ENCODE assay signal across 23 cellular contexts in the genomic region with DNA sequence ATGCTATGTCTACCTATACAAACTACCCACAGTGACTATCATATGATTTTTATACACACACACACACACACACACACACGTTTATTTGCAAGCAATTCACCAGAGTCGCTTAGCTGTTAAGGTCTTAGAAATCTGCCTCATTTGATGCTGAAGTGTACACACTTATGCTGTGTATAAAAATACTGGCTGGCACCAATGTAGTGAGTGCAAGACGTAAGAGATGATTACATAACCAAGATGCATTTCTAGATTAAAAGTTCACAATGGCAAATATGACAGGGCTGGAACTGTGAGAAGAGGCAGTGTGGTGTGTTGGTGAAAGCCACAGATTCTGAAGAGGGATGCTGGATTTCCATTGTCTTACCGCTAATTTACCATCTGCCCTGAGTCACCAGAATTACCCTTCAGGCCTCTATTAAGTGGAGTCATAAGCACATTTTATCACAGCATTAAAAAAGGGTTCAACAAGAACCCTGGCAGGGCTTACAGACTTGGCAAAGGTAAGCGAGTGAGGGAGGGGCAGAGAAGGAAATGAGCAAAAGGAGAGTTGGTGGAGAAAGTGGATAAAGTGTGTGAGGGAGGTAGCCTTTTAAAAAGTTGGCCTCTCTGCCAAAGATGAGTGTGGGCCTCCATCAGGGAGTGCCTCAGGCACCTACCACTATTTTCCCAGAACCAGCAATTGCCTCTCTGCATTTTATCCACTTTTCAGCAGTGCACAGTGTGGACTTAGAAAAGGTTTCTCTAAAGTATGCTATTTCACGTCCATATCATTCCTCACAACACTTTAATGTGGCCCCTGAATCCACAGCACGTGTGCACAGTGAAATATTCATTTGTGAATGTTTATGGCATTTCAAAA. TPM values are rescaled to one million over a fixed set of nuclear protein-coding genes. Genes with fewer than 3 reads are reported as not detected.
DNase-seq lines count a peak whose midpoint lies in the region; ATAC-seq, FAIRE-seq and TF ChIP-seq lines count a peak whose summit lies in the region.
"Had no signal": no experiment of that assay in that cellular context is flagged by ENCODE, and none has a peak within 500 bp of the region (broad histone marks: within the 10 kb centered on the region; RNA-seq: fewer than 3 reads in every experiment).

No MANE protein-coding gene starts in this region.

- H3K27ac Mint-ChIP-seq in nephron = peak overlapping the region; percentile 9 to 64 (median 12)
- H3K27ac Mint-ChIP-seq: dendritic cell treated with granulocyte-macrophage colony-stimulating factor and Interleukin-4, amounts not matched to agents 40 ng/mL and 50 ng/mL, for 4 days; neural progenitor cell had no signal

- peak; percentile 90 for DNase-seq in DMS79 treated with DMSO at 0.1 percent for 48 hours (lab: John Stamatoyannopoulos, UW)
- DNase-seq in M059J (ENCODE audit: low read depth) = peak; percentile 79
- DNase-seq in epithelial cell of esophagus (ENCODE audit: low read depth) = peak; percentile 41
- no peak for DNase-seq in substantia nigra (lab: John Stamatoyannopoulos, UW)
- DNase-seq in DMS53 treated with DMSO at 0.1 percent for 48 hours (lab: John Stamatoyannopoulos, UW; ENCODE audit: unreplicated experiment) = no peak
- no peak for DNase-seq in GM12892 (ENCODE audit: insufficient read length)
- DNase-seq: activated effector memory CD4-positive, alpha-beta T cell treated with anti-CD3 and anti-CD28 coated beads, Interleukin-2, amount 50 U/mL, for 16 hours; AML-193; amygdala; HCEC 1CT; islet precursor cell; mesendoderm; NCI-H2227 treated with DMSO at 0.1 percent for 48 hours; NK-92 treated with Interleukin-12 subunit alpha and Interleukin-12 subunit beta, amount 100 ng/mL, for 24 hours; right cardiac atrium; SHP77 had no signal

- H3K27me3 Mint-ChIP-seq in nephron (ENCODE audit: low read depth) = no peaks in the 10 kb centered on the region
- H3K27me3 Mint-ChIP-seq: dendritic cell treated with granulocyte-macrophage colony-stimulating factor and Interleukin-4, amounts not matched to agents 40 ng/mL and 50 ng/mL, for 4 days had no signal

- no peak for TF ChIP-seq POLR2A in GM12892 (IDR thresholded peaks at IDR 0.05; ENCODE audit: low read depth, low read length)

- H3K4me1 Mint-ChIP-seq in nephron = peaks cover 56% of the 10 kb centered on the region

- TF ChIP-seq CTCF in epithelial cell of esophagus (IDR thresholded peaks at IDR 0.05; ENCODE audit: insufficient read depth, low read depth, low read length, missing control alignments) (no peak), nephron (IDR thresholded peaks at IDR 0.05; ENCODE audit: unreplicated experiment in 3 of 3) (no peak)

- no peak overlapping the region for H3K4me3 ChIP-seq in epithelial cell of esophagus (ENCODE audit: low read length)
- H3K4me3 ChIP-seq: neural progenitor cell had no signal

- no peaks in the 10 kb centered on the region for H3K9me3 Mint-ChIP-seq in nephron
- H3K9me3 Mint-ChIP-seq: dendritic cell treated with granulocyte-macrophage colony-stimulating factor and Interleukin-4, amounts not matched to agents 40 ng/mL and 50 ng/mL, for 4 days had no signal

- no peak for ATAC-seq in HG02759 (IDR thresholded peaks at IDR 0.05; ENCODE audit: unreplicated experiment)

- no peak for FAIRE-seq in GM12892 (lab: Jason Lieb, UNC)
- FAIRE-seq: GM18507 had no signal

- peak overlapping the region in 1 of 3 experiments; percentile 14 for H3K4me3 Mint-ChIP-seq in nephron
- H3K4me3 Mint-ChIP-seq: dendritic cell treated with granulocyte-macrophage colony-stimulating factor and Interleukin-4, amounts not matched to agents 40 ng/mL and 50 ng/mL, for 4 days; neural progenitor cell had no signal

- peaks cover 85% of the 10 kb centered on the region for H3K36me3 Mint-ChIP-seq in nephron (ENCODE audit: low read depth)

- no peak overlapping the region for H3K27ac ChIP-seq in substantia nigra (ENCODE audit: low read depth, low read length, poor library complexity, severe bottlenecking)
- H3K27ac ChIP-seq: neural progenitor cell had no signal

RNA-seq across cellular contexts. Expression of a gene that starts 21.5 kb away (rescaled TPM):
- 3.4 and 4.5 TPM in 2 replicates for total RNA-seq in M059J (2014; rRNA removed; shearing (Covaris generic))
- not detected for polyA plus RNA-seq in GM12892 (2012; ENCODE audit: missing spikeins)
- total RNA-seq: activated CD8-positive, alpha-beta memory T cell treated with anti-CD3 and anti-CD28 coated beads for 36 hours; T-helper 2 cell treated with Interferon-gamma antibody and Interleukin-4, amounts not matched to agents 100 ng/mL and 5 ng/mL, for 36 hours had no signal

Comparison
In these comparisons a context has a peak if more than half of its experiments do, and no peak if none do; other contexts are left out.
1. DNase-seq: peak in DMS79 treated with DMSO at 0.1 percent for 48 hours (single experiment), M059J (single experiment) and epithelial cell of esophagus (single experiment); none in substantia nigra (0 of 49), DMS53 treated with DMSO at 0.1 percent for 48 hours (single experiment) and GM12892 (single experiment).